ENCODE assay signal across 16 cellular contexts in genomic region chr10:31528834-31529233, GRCh38.
DNase-seq lines count a peak whose midpoint lies in the region; ATAC-seq and TF ChIP-seq lines count a peak whose summit lies in the region.
"Had no signal": no experiment of that assay in that cellular context is flagged by ENCODE, and none has a peak within 500 bp of the region (broad histone marks: within the 10 kb centered on the region; RNA-seq: fewer than 3 reads in every experiment).

No MANE protein-coding gene starts in this region.

- H3K9me3 ChIP-seq in GM23248 (ENCODE audit: low read depth) = no peaks in the 10 kb centered on the region

- no peaks in the 10 kb centered on the region for H3K27me3 ChIP-seq in GM23248 (replicated peaks; ENCODE audit: insufficient read depth)

- peak; percentile 15 for DNase-seq in AG09319 (ENCODE audit: extremely low read depth, low read depth)
- DNase-seq in GM23248 = peak; percentile 22
- peak; percentile 25 for DNase-seq in amniotic epithelial cell (ENCODE audit: low read depth)
- peak; percentile 29 for DNase-seq in iris pigment epithelial cell (ENCODE audit: low read depth)
- no peak for DNase-seq in erythroblast (lab: John Stamatoyannopoulos, UW)
- DNase-seq: 8988T; C1 segment of cervical spinal cord; Caco-2; CD8-positive, alpha-beta T cell; DND-41; GDM1; H7 had no signal

- H3K9ac ChIP-seq in GM23248 = no peak overlapping the region

- no peak overlapping the region for H2AFZ ChIP-seq in GM23248

- no peak overlapping the region for H3K27ac ChIP-seq in GM23248
- H3K27ac ChIP-seq: HL-60 had no signal

- H4K20me1 ChIP-seq in GM23248 (ENCODE audit: insufficient read depth) = no peaks in the 10 kb centered on the region

- H3K4me2 ChIP-seq in GM23248 (ENCODE audit: unreplicated experiment) = no peak overlapping the region

- H3F3A ChIP-seq in GM23248 (ENCODE audit: insufficient read depth) = peaks cover 13% of the 10 kb centered on the region

- TF ChIP-seq POLR2A in erythroblast (IDR thresholded peaks at IDR 0.05; ENCODE audit: low read length) = no peak

- peaks cover 41% of the 10 kb centered on the region for H3K36me3 ChIP-seq in GM23248 (ENCODE audit: low read depth)

- in situ Hi-C loops in GM23248 (cut with MboI) = no loop called here

- no peak for ATAC-seq in HG03378 (IDR thresholded peaks at IDR 0.05; ENCODE audit: unreplicated experiment)
- no peak for ATAC-seq in HG03571 (IDR thresholded peaks at IDR 0.05; ENCODE audit: unreplicated experiment)
- ATAC-seq: CD8-positive, alpha-beta T cell; K562 had no signal

- H3K4me1 ChIP-seq in GM23248 (ENCODE audit: insufficient read depth) = peaks cover 8% of the 10 kb centered on the region
- H3K4me1 ChIP-seq: Caco-2 had no signal

- no peaks in the 10 kb centered on the region for H3K9me2 ChIP-seq in GM23248 (ENCODE audit: insufficient read depth)

- no peaks in the 10 kb centered on the region for H3K79me2 ChIP-seq in GM23248 (ENCODE audit: insufficient read depth)

- no peak for TF ChIP-seq CTCF in AG09319 (IDR thresholded peaks at IDR 0.05; ENCODE audit: low read depth, low read length)

- no peak overlapping the region for H3K4me3 ChIP-seq in GM23248
- H3K4me3 ChIP-seq: K562 had no signal

Comparison
In these comparisons a context has a peak if more than half of its experiments do, and no peak if none do; other contexts are left out.
1. DNase-seq: peak in AG09319 (single experiment), GM23248 (single experiment), amniotic epithelial cell (single experiment) and iris pigment epithelial cell (single experiment); none in erythroblast (0 of 2).